In the genomic region with DNA sequence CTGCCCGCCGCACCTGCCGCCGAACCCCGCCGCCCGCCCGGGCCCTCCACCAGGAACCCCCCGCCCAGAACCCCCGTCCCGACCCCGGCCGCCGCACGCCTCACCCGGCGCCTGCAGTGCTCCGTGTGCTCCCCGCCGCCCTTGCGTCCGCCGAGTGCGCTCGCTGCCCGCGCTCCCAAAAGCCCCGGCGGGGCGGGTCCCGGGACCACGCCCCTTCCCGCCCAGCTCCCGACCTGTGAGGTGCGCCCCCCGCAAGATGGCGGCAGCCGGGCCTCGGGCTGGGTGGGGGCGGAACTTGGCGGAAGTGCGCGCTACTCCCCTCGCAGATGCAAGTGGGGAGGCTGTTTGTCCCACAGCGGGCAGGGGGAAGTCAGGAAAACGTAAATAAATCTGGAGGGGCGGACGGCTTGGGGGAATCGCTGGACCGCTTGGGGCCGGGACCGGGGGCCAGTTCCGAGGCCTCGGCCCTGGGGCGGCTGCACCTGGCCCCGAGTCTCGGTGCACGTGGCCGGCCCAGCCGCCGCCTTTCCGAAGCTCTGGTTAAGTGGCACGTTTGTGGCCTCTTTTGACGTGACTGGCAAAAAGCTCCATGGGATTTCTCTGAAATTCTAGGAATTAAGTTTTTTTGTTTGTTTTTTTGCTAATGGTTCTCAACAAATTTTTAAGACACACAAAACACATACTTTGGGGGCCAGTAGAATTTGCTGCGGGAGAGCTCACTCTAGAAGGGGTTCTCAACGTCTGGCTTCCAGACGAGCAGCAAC, we compare ENCODE assay signal across 1 cellular context.
A peak's percentile ranks its signal among the peaks of the same experiment; 100 is the strongest.
TF ChIP-seq lines count a peak whose summit lies in the region.

Gene EZR, minus strand, starts transcription at position 156 of the 764 bp plus-strand sequence. CDS start 1,275 bp downstream, outside the sequence.

TF ChIP-seq in K562, 482 proteins besides CTCF, POLR2A, EP300 and RAD21 (continued from another document):
- TF ChIP-seq CHD7 (IDR thresholded peaks at IDR 0.05; ENCODE audit: low read depth, low read length): no peak
- peak; percentile 93 for TF ChIP-seq ZNF589 (CRISPR knock-in tag; IDR thresholded peaks at IDR 0.05; ENCODE audit: low read depth)
- no peak for TF ChIP-seq RFX5 (IDR thresholded peaks at IDR 0.05; ENCODE audit: low read depth, low read length)
- no peak for TF ChIP-seq JUNB (CRISPR knock-in tag; conservative IDR thresholded peaks at IDR 0.05)
- TF ChIP-seq ILF3 (IDR thresholded peaks at IDR 0.05; ENCODE audit: borderline replicate concordance): no peak
- TF ChIP-seq BHLHE40 (IDR thresholded peaks at IDR 0.05; ENCODE audit: low read length): peak; percentile 48; the same call in 1 of the 2 replicates
- no peak for TF ChIP-seq KHSRP (IDR thresholded peaks at IDR 0.05)
- TF ChIP-seq NR4A1 (CRISPR knock-in tag; IDR thresholded peaks at IDR 0.05): 0 out of 2 replicates have a peak, but pooled peaks have one; percentile 53
- TF ChIP-seq NR4A1 (tag; IDR thresholded peaks at IDR 0.05): peak; percentile 91
- no peak for TF ChIP-seq ZNF277 (CRISPR knock-in tag; IDR thresholded peaks at IDR 0.05; ENCODE audit: borderline replicate concordance)
- no peak for TF ChIP-seq CC2D1A (IDR thresholded peaks at IDR 0.05)
- no peak for TF ChIP-seq TCF15 (CRISPR knock-in tag; IDR thresholded peaks at IDR 0.05)
- TF ChIP-seq CCAR2 (IDR thresholded peaks at IDR 0.05; ENCODE audit: low read depth, low read length): no peak
- TF ChIP-seq ETV1 (tag; conservative IDR thresholded peaks at IDR 0.05; ENCODE audit: low read depth): peak; percentile 73
- TF ChIP-seq LCOR (CRISPR knock-in tag; IDR thresholded peaks at IDR 0.05): peak; percentile 77
- no peak for TF ChIP-seq SNIP1 (IDR thresholded peaks at IDR 0.05; ENCODE audit: low read depth)
- no peak for TF ChIP-seq ZNF146 (CRISPR knock-in tag; IDR thresholded peaks at IDR 0.05; ENCODE audit: unreplicated experiment)
- no peak for TF ChIP-seq ZNF347 (CRISPR knock-in tag; IDR thresholded peaks at IDR 0.05; ENCODE audit: low read depth)
- TF ChIP-seq, protein P1, sequence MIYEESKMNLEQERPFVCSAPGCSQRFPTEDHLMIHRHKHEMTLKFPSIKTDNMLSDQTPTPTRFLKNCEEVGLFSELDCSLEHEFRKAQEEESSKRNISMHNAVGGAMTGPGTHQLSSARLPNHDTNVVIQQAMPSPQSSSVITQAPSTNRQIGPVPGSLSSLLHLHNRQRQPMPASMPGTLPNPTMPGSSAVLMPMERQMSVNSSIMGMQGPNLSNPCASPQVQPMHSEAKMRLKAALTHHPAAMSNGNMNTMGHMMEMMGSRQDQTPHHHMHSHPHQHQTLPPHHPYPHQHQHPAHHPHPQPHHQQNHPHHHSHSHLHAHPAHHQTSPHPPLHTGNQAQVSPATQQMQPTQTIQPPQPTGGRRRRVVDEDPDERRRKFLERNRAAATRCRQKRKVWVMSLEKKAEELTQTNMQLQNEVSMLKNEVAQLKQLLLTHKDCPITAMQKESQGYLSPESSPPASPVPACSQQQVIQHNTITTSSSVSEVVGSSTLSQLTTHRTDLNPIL (CRISPR knock-in tag; IDR thresholded peaks at IDR 0.05): peak; percentile 67; the same call in 1 of the 2 replicates
- no peak for TF ChIP-seq NFXL1 (CRISPR knock-in tag; IDR thresholded peaks at IDR 0.05)
- TF ChIP-seq RUNX1 (IDR thresholded peaks at IDR 0.05; ENCODE audit: low read depth): no peak
- TF ChIP-seq KAT2B (IDR thresholded peaks at IDR 0.05; ENCODE audit: low read depth, low read length): no peak
- TF ChIP-seq TCF3 (CRISPR knock-in tag; IDR thresholded peaks at IDR 0.05): no peak; the same call in 1 of the 2 replicates
- TF ChIP-seq GABPA (tag; conservative IDR thresholded peaks at IDR 0.05; ENCODE audit: low read depth): peak; percentile 82
- no peak for TF ChIP-seq LARP7 (IDR thresholded peaks at IDR 0.05)
- TF ChIP-seq ZNF324 (CRISPR knock-in tag; IDR thresholded peaks at IDR 0.05): no peak
- no peak for TF ChIP-seq DNMT1 (IDR thresholded peaks at IDR 0.05)
- TF ChIP-seq POLR2B (IDR thresholded peaks at IDR 0.05; ENCODE audit: low read depth, partially characterized antibody): peak; percentile 69
- TF ChIP-seq THAP7 (CRISPR knock-in tag; IDR thresholded peaks at IDR 0.05): 0 out of 2 replicates have a peak, but pooled peaks have one; percentile 52
- TF ChIP-seq, protein P2, sequence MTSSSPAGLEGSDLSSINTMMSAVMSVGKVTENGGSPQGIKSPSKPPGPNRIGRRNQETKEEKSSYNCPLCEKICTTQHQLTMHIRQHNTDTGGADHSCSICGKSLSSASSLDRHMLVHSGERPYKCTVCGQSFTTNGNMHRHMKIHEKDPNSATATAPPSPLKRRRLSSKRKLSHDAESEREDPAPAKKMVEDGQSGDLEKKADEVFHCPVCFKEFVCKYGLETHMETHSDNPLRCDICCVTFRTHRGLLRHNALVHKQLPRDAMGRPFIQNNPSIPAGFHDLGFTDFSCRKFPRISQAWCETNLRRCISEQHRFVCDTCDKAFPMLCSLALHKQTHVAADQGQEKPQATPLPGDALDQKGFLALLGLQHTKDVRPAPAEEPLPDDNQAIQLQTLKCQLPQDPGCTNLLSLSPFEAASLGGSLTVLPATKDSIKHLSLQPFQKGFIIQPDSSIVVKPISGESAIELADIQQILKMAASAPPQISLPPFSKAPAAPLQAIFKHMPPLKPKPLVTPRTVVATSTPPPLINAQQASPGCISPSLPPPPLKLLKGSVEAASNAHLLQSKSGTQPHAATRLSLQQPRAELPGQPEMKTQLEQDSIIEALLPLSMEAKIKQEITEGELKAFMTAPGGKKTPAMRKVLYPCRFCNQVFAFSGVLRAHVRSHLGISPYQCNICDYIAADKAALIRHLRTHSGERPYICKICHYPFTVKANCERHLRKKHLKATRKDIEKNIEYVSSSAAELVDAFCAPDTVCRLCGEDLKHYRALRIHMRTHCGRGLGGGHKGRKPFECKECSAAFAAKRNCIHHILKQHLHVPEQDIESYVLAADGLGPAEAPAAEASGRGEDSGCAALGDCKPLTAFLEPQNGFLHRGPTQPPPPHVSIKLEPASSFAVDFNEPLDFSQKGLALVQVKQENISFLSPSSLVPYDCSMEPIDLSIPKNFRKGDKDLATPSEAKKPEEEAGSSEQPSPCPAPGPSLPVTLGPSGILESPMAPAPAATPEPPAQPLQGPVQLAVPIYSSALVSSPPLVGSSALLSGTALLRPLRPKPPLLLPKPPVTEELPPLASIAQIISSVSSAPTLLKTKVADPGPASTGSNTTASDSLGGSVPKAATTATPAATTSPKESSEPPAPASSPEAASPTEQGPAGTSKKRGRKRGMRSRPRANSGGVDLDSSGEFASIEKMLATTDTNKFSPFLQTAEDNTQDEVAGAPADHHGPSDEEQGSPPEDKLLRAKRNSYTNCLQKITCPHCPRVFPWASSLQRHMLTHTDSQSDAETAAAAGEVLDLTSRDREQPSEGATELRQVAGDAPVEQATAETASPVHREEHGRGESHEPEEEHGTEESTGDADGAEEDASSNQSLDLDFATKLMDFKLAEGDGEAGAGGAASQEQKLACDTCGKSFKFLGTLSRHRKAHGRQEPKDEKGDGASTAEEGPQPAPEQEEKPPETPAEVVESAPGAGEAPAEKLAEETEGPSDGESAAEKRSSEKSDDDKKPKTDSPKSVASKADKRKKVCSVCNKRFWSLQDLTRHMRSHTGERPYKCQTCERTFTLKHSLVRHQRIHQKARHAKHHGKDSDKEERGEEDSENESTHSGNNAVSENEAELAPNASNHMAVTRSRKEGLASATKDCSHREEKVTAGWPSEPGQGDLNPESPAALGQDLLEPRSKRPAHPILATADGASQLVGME (CRISPR knock-in tag; IDR thresholded peaks at IDR 0.05): peak; percentile 78; the same call in 1 of the 2 replicates
- TF ChIP-seq RB1 (IDR thresholded peaks at IDR 0.05; ENCODE audit: low read depth): peak; percentile 78; the same call in 1 of the 2 replicates
